In genomic region chr7:12456506-12456905, GRCh38 we compare ENCODE assay signal across 19 cellular contexts. TPM values are rescaled to one million over a fixed set of nuclear protein-coding genes. Genes with fewer than 3 reads are reported as not detected.
DNase-seq lines count a peak whose midpoint lies in the region; ATAC-seq and TF ChIP-seq lines count a peak whose summit lies in the region.
"Had no signal": no experiment of that assay in that cellular context is flagged by ENCODE, and none has a peak within 500 bp of the region (broad histone marks: within the 10 kb centered on the region; RNA-seq: fewer than 3 reads in every experiment).

No MANE protein-coding gene starts in this region.

- no TSS peak for BruUV-seq in Calu3 (replicated peaks; lab: Mats Ljungman, UMichigan)
- BruUV-seq in PC-3 (replicated peaks; lab: Mats Ljungman, UMichigan) = no TSS peak

- no peak overlapping the region for H3K27ac Mint-ChIP-seq in Calu3 (ENCODE audit: unreplicated experiment)
- H3K27ac Mint-ChIP-seq: activated naive CD4-positive, alpha-beta T cell treated with anti-CD3 and anti-CD28 coated beads, Interleukin-2, amount 50 U/mL, for 72 hours had no signal

- H3K4me2 ChIP-seq in PC-3 (ENCODE audit: low read length) = no peak overlapping the region

- no peaks in the 10 kb centered on the region for H3K4me1 Mint-ChIP-seq in Calu3 (ENCODE audit: low read depth, unreplicated experiment)

- H3K27me3 Mint-ChIP-seq in Calu3 (ENCODE audit: unreplicated experiment) = no peaks in the 10 kb centered on the region

- H3K9me3 Mint-ChIP-seq in Calu3 (ENCODE audit: low read depth, unreplicated experiment) = peaks cover 2% of the 10 kb centered on the region
- H3K9me3 Mint-ChIP-seq: activated naive CD4-positive, alpha-beta T cell treated with anti-CD3 and anti-CD28 coated beads, Interleukin-2, amount 50 U/mL, for 72 hours had no signal

- H3K4me3 ChIP-seq in PC-3 (ENCODE audit: low read length) (no peak overlapping the region), testis (no peak overlapping the region)
- H3K4me3 ChIP-seq: sigmoid colon, thoracic aorta had no signal

- POLR2A ChIA-PET in PC-3 (lab: Charles Lee; ENCODE audit: unreplicated experiment) = no interaction called here

- H3K36me3 ChIP-seq in PC-3 (ENCODE audit: low read depth, low read length) (no peaks in the 10 kb centered on the region), testis (ENCODE audit: low read depth, missing control alignments) (no peaks in the 10 kb centered on the region)
- H3K36me3 ChIP-seq: sigmoid colon, thoracic aorta had no signal

- H3K36me3 Mint-ChIP-seq in Calu3 (ENCODE audit: insufficient read depth, unreplicated experiment) = no peaks in the 10 kb centered on the region
- H3K36me3 Mint-ChIP-seq: activated naive CD4-positive, alpha-beta T cell treated with anti-CD3 and anti-CD28 coated beads, Interleukin-2, amount 50 U/mL, for 72 hours had no signal

- H3K4me1 ChIP-seq in PC-3 (ENCODE audit: insufficient read depth, low read length) (no peaks in the 10 kb centered on the region), testis (no peaks in the 10 kb centered on the region)
- H3K4me1 ChIP-seq: sigmoid colon had no signal

- ATAC-seq in PC-3 (no peak), HG02610 (IDR thresholded peaks at IDR 0.05; ENCODE audit: unreplicated experiment) (no peak)
- ATAC-seq: activated naive CD4-positive, alpha-beta T cell treated with anti-CD3 and anti-CD28 coated beads, Interleukin-2, amount 50 U/mL, for 72 hours; left lobe of liver had no signal

- no peak for TF ChIP-seq POLR2A in testis (IDR thresholded peaks at IDR 0.05)

- H3K9ac ChIP-seq in PC-3 (ENCODE audit: low read length) = no peak overlapping the region

- intact Hi-C loops in Calu3 (cut with micrococcal nuclease; ENCODE audit: unreplicated experiment) (no loop called here), PC-3 (cut with micrococcal nuclease) (no loop called here), testis (cut with DNase I; ENCODE audit: low total_unique reads) (no loop called here)

- WGBS in testis, 2 donors = 50 to 58% methylated on average over 1 of the region's 1 CpG

- no peak for TF ChIP-seq CTCF in Calu3 (IDR thresholded peaks at IDR 0.05; ENCODE audit: unreplicated experiment)
- TF ChIP-seq CTCF in PC-3 (conservative IDR thresholded peaks at IDR 0.05; ENCODE audit: low read depth, low read length) = no peak
- TF ChIP-seq CTCF in testis (IDR thresholded peaks at IDR 0.05) = no peak

- H3K4me3 Mint-ChIP-seq in Calu3 (ENCODE audit: low read depth, unreplicated experiment) = no peak overlapping the region

- H4K20me1 ChIP-seq in PC-3 (ENCODE audit: low read length) = no peaks in the 10 kb centered on the region

- no peaks in the 10 kb centered on the region for H3K79me2 ChIP-seq in PC-3 (ENCODE audit: low read length)

- CTCF ChIA-PET in Calu3 (lab: Charles Lee) (interaction anchor here (1.1 to 1.6 kb wide), 2 partner anchors 19 to 34 kb away, joined by 5 to 7 read pairs; no protein-coding TSS in a partner anchor), PC-3 (lab: Charles Lee) (no interaction called here)

- no peaks in the 10 kb centered on the region for H3F3A ChIP-seq in PC-3 (ENCODE audit: low read length, unreplicated experiment)

- H3K9me2 ChIP-seq in PC-3 (replicated peaks; ENCODE audit: low read length) = no peaks in the 10 kb centered on the region

- DNase-seq in Calu3 = peak; percentile 70
- DNase-seq in NCI-H1092 (lab: John Stamatoyannopoulos, UW) = peak; percentile 42
- DNase-seq in PC-3 = peak; percentile 28
- DNase-seq in iPS-NIHi11 (ENCODE audit: low spot score) = peak; percentile 17
- no peak for DNase-seq in islet precursor cell
- DNase-seq in testis = no peak
- DNase-seq: activated CD4-positive, alpha-beta T cell treated with anti-CD3 and anti-CD28 coated beads, Interleukin-2, amount 50 U/mL, for 48 hours; activated T-cell treated with anti-CD3 and anti-CD28 coated beads, Interleukin-2, amount 50 U/mL, for 1 hour; effector CD8-positive, alpha-beta T cell; HCEC 1CT; hippocampal formation; NCI-H510A treated with DMSO at 0.1 percent for 48 hours; sigmoid colon; stimulated activated CD4-positive, alpha-beta T cell treated with anti-CD3 and anti-CD28 coated beads, Interleukin-2, amount 100 ng/mL, for 48 hours had no signal

- H3K27ac ChIP-seq in PC-3 (ENCODE audit: low read length) (no peak overlapping the region), testis (no peak overlapping the region)
- H3K27ac ChIP-seq: sigmoid colon, thoracic aorta had no signal

- no peaks in the 10 kb centered on the region for H3K9me3 ChIP-seq in PC-3 (ENCODE audit: low read length)
- H3K9me3 ChIP-seq in testis = no peaks in the 10 kb centered on the region
- H3K9me3 ChIP-seq: sigmoid colon, thoracic aorta had no signal

- H3K27me3 ChIP-seq in PC-3 (ENCODE audit: low read length) (no peaks in the 10 kb centered on the region), testis (no peaks in the 10 kb centered on the region)
- H3K27me3 ChIP-seq: sigmoid colon had no signal

- H2AFZ ChIP-seq in PC-3 (ENCODE audit: low read length) = no peak overlapping the region

RNA-seq across cellular contexts. Expression of gene VWDE, which starts 52.8 kb away (rescaled TPM):
- 20.2 and 21.3 TPM in 2 replicates for total RNA-seq in Calu3 (2022)
- 5.5 and 7.7 TPM in 2 replicates for total RNA-seq in PC-3 (2014; rRNA removed)
- 1 to 10 TPM; 3.3 to 6.6 TPM for total RNA-seq in testis
- polyA plus RNA-seq in testis (ENCODE audit: insufficient read depth, low read depth, low replicate concordance) = 0.45 TPM
- polyA plus RNA-seq: BJ had no signal

Comparison
In these comparisons a context has a peak if more than half of its experiments do, and no peak if none do; other contexts are left out.
1. DNase-seq: peak in Calu3 (single experiment), NCI-H1092 (single experiment), PC-3 (single experiment) and iPS-NIHi11 (single experiment); none in islet precursor cell (single experiment) and testis (single experiment).